Comparison of ENCODE assay signal across 1 cellular context in the genomic region with DNA sequence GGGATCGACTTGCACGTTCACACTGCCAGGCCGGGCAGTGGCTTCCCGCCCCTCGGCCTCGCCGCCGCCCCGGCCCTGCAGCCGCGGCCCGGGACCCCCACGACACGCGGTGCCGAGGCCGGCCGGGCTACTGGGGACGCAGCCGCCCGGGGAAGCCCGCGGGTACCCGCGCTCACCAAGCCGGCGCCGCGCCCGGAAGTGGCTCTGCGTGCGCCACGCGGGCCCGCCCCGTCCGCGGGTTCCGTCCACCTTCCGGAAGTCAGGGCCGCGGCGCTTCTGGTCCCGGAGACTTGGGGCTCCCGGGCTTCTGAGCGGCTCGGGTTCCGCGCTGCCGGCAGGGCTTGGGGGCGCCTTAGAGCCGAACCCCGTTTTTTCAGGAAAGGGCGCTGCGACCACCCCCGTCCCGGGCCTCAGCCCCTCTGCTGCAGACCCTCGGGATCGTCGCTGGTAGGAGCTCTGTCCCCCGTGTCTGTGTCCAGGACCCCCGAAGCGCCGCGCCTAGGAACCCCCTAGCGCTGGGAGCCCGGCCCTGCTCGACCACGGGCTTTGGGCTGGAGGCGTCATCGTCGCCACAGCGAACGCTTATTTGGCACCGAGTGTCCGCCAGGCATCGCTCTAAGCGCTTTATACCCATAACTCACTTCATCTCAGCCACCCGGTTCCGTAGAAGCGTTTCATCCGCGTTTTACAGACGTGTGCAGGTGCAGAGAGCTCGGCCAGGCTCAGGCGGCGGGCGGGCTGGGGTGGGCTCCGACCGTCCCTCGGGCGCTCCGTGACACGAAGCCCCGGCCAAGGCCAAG.
A peak's percentile ranks its signal among the peaks of the same experiment; 100 is the strongest.
TF ChIP-seq lines count a peak whose summit lies in the region.

A gene with protein sequence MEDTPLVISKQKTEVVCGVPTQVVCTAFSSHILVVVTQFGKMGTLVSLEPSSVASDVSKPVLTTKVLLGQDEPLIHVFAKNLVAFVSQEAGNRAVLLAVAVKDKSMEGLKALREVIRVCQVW (minus strand): TSS at position 200 of the 800 bp plus-strand sequence. CDS start 693 bp downstream, outside the sequence.

TF ChIP-seq in K562, 482 proteins besides CTCF, POLR2A, EP300 and RAD21 (continued from another document and continues in another):
- TF ChIP-seq, protein P1, sequence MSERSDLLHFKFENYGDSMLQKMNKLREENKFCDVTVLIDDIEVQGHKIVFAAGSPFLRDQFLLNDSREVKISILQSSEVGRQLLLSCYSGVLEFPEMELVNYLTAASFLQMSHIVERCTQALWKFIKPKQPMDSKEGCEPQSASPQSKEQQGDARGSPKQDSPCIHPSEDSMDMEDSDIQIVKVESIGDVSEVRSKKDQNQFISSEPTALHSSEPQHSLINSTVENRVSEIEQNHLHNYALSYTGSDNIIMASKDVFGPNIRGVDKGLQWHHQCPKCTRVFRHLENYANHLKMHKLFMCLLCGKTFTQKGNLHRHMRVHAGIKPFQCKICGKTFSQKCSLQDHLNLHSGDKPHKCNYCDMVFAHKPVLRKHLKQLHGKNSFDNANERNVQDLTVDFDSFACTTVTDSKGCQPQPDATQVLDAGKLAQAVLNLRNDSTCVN (CRISPR knock-in tag; IDR thresholded peaks at IDR 0.05): no peak
- TF ChIP-seq PHF8 (IDR thresholded peaks at IDR 0.05; ENCODE audit: borderline replicate concordance, low read length) (peak; percentile 83), PTRF (tag; IDR thresholded peaks at IDR 0.05) (no peak), HLTF (IDR thresholded peaks at IDR 0.05) (peak; percentile 70; the same call in 1 of the 2 replicates), ZNF830 (CRISPR knock-in tag; IDR thresholded peaks at IDR 0.05) (no peak), PHF20 (IDR thresholded peaks at IDR 0.05; ENCODE audit: partially characterized antibody) (peak; percentile 85), RBM34 (IDR thresholded peaks at IDR 0.05; ENCODE audit: borderline replicate concordance, insufficient read depth, low read length) (no peak), KLF6 (CRISPR knock-in tag; IDR thresholded peaks at IDR 0.05; ENCODE audit: borderline replicate concordance) (no peak), RBBP5 (IDR thresholded peaks at IDR 0.05; ENCODE audit: borderline replicate concordance, insufficient read depth, low read length, poor library complexity, severe bottlenecking) (peak; percentile 91), JUND (IDR thresholded peaks at IDR 0.05; ENCODE audit: borderline replicate concordance, low read depth, low read length) (peak; percentile 56), JUND (tag; IDR thresholded peaks at IDR 0.05; ENCODE audit: borderline replicate concordance, low read depth, low read length) (no peak; the same call in 2 of the 3 replicates), SP1 (CRISPR knock-in tag; IDR thresholded peaks at IDR 0.05) (peak; percentile 90), ZKSCAN1 (IDR thresholded peaks at IDR 0.05; ENCODE audit: low read depth, low read length) (peak; percentile 29; the same call in 1 of the 2 replicates), ZNF445 (CRISPR knock-in tag; IDR thresholded peaks at IDR 0.05; ENCODE audit: low read depth) (no peak), TAF1 (IDR thresholded peaks at IDR 0.05; ENCODE audit: control insufficient read depth, extremely low read depth, insufficient read depth, low read length, severe bottlenecking) (peak; percentile 96), U2AF1 (optimal IDR thresholded peaks at IDR 0.05; ENCODE audit: low read depth, low read length) (peak; percentile 96), HDAC1 (IDR thresholded peaks at IDR 0.05) (peak in 1 of 2 experiments; percentile 34; a peak in 1 of 4 replicates), RAD51 (IDR thresholded peaks at IDR 0.05; ENCODE audit: borderline replicate concordance, low read depth) (no peak; the same call in 1 of the 2 replicates), EHMT2 (IDR thresholded peaks at IDR 0.05) (no peak), NFIC (IDR thresholded peaks at IDR 0.05) (peak; percentile 57), SRSF3 (IDR thresholded peaks at IDR 0.05; ENCODE audit: insufficient read depth, low read length) (no peak; the same call in 1 of the 2 replicates), WHSC1 (IDR thresholded peaks at IDR 0.05; ENCODE audit: low read length) (no peak), ZSCAN29 (IDR thresholded peaks at IDR 0.05) (no peak), THRAP3 (IDR thresholded peaks at IDR 0.05; ENCODE audit: borderline replicate concordance) (no peak), NEUROD1 (IDR thresholded peaks at IDR 0.05; ENCODE audit: borderline replicate concordance, low read depth, low read length, partially characterized antibody) (peak; percentile 81), POU5F1 (IDR thresholded peaks at IDR 0.05; ENCODE audit: borderline replicate concordance, low read depth, low read length, partially characterized antibody) (no peak), TEAD4 (IDR thresholded peaks at IDR 0.05; ENCODE audit: low read length) (peak; percentile 32; the same call in 1 of the 2 replicates), TEAD4 (CRISPR knock-in tag; IDR thresholded peaks at IDR 0.05; ENCODE audit: borderline replicate concordance) (no peak), ZNF197 (CRISPR knock-in tag; IDR thresholded peaks at IDR 0.05; ENCODE audit: low read depth) (peak; percentile 65; the same call in 1 of the 2 replicates)
- TF ChIP-seq, protein P2, sequence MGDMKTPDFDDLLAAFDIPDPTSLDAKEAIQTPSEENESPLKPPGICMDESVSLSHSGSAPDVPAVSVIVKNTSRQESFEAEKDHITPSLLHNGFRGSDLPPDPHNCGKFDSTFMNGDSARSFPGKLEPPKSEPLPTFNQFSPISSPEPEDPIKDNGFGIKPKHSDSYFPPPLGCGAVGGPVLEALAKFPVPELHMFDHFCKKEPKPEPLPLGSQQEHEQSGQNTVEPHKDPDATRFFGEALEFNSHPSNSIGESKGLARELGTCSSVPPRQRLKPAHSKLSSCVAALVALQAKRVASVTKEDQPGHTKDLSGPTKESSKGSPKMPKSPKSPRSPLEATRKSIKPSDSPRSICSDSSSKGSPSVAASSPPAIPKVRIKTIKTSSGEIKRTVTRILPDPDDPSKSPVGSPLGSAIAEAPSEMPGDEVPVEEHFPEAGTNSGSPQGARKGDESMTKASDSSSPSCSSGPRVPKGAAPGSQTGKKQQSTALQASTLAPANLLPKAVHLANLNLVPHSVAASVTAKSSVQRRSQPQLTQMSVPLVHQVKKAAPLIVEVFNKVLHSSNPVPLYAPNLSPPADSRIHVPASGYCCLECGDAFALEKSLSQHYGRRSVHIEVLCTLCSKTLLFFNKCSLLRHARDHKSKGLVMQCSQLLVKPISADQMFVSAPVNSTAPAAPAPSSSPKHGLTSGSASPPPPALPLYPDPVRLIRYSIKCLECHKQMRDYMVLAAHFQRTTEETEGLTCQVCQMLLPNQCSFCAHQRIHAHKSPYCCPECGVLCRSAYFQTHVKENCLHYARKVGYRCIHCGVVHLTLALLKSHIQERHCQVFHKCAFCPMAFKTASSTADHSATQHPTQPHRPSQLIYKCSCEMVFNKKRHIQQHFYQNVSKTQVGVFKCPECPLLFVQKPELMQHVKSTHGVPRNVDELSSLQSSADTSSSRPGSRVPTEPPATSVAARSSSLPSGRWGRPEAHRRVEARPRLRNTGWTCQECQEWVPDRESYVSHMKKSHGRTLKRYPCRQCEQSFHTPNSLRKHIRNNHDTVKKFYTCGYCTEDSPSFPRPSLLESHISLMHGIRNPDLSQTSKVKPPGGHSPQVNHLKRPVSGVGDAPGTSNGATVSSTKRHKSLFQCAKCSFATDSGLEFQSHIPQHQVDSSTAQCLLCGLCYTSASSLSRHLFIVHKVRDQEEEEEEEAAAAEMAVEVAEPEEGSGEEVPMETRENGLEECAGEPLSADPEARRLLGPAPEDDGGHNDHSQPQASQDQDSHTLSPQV (IDR thresholded peaks at IDR 0.05): peak; percentile 58; the same call in 1 of the 2 replicates
- TF ChIP-seq, protein P3, sequence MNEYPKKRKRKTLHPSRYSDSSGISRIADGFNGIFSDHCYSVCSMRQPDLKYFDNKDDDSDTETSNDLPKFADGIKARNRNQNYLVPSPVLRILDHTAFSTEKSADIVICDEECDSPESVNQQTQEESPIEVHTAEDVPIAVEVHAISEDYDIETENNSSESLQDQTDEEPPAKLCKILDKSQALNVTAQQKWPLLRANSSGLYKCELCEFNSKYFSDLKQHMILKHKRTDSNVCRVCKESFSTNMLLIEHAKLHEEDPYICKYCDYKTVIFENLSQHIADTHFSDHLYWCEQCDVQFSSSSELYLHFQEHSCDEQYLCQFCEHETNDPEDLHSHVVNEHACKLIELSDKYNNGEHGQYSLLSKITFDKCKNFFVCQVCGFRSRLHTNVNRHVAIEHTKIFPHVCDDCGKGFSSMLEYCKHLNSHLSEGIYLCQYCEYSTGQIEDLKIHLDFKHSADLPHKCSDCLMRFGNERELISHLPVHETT (CRISPR knock-in tag; conservative IDR thresholded peaks at IDR 0.05 in 1 of 2, IDR thresholded peaks at IDR 0.05 in 1 of 2): peak in 1 of 2 experiments; percentile 75; a peak in 2 of 4 replicates
- TF ChIP-seq, protein P4, sequence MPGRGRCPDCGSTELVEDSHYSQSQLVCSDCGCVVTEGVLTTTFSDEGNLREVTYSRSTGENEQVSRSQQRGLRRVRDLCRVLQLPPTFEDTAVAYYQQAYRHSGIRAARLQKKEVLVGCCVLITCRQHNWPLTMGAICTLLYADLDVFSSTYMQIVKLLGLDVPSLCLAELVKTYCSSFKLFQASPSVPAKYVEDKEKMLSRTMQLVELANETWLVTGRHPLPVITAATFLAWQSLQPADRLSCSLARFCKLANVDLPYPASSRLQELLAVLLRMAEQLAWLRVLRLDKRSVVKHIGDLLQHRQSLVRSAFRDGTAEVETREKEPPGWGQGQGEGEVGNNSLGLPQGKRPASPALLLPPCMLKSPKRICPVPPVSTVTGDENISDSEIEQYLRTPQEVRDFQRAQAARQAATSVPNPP (IDR thresholded peaks at IDR 0.05; ENCODE audit: borderline replicate concordance, insufficient read depth, insufficient read length): no peak
- TF ChIP-seq, protein P5, sequence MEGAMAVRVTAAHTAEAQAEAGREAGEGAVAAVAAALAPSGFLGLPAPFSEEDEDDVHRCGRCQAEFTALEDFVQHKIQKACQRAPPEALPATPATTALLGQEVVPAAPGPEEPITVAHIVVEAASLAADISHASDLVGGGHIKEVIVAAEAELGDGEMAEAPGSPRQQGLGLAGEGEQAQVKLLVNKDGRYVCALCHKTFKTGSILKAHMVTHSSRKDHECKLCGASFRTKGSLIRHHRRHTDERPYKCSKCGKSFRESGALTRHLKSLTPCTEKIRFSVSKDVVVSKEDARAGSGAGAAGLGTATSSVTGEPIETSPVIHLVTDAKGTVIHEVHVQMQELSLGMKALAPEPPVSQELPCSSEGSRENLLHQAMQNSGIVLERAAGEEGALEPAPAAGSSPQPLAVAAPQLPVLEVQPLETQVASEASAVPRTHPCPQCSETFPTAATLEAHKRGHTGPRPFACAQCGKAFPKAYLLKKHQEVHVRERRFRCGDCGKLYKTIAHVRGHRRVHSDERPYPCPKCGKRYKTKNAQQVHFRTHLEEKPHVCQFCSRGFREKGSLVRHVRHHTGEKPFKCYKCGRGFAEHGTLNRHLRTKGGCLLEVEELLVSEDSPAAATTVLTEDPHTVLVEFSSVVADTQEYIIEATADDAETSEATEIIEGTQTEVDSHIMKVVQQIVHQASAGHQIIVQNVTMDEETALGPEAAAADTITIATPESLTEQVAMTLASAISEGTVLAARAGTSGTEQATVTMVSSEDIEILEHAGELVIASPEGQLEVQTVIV (CRISPR knock-in tag; IDR thresholded peaks at IDR 0.05; ENCODE audit: borderline replicate concordance): no peak
- TF ChIP-seq, protein P6, sequence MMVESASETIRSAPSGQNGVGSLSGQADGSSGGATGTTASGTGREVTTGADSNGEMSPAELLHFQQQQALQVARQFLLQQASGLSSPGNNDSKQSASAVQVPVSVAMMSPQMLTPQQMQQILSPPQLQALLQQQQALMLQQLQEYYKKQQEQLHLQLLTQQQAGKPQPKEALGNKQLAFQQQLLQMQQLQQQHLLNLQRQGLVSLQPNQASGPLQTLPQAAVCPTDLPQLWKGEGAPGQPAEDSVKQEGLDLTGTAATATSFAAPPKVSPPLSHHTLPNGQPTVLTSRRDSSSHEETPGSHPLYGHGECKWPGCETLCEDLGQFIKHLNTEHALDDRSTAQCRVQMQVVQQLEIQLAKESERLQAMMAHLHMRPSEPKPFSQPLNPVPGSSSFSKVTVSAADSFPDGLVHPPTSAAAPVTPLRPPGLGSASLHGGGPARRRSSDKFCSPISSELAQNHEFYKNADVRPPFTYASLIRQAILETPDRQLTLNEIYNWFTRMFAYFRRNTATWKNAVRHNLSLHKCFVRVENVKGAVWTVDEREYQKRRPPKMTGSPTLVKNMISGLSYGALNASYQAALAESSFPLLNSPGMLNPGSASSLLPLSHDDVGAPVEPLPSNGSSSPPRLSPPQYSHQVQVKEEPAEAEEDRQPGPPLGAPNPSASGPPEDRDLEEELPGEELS (CRISPR knock-in tag; IDR thresholded peaks at IDR 0.05; ENCODE audit: borderline replicate concordance): peak; percentile 50; the same call in 1 of the 2 replicates
- TF ChIP-seq, protein P7, sequence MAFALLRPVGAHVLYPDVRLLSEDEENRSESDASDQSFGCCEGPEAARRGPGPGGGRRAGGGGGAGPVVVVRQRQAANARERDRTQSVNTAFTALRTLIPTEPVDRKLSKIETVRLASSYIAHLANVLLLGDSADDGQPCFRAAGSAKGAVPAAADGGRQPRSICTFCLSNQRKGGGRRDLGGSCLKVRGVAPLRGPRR (CRISPR knock-in tag; IDR thresholded peaks at IDR 0.05): no peak
- TF ChIP-seq, protein P8, sequence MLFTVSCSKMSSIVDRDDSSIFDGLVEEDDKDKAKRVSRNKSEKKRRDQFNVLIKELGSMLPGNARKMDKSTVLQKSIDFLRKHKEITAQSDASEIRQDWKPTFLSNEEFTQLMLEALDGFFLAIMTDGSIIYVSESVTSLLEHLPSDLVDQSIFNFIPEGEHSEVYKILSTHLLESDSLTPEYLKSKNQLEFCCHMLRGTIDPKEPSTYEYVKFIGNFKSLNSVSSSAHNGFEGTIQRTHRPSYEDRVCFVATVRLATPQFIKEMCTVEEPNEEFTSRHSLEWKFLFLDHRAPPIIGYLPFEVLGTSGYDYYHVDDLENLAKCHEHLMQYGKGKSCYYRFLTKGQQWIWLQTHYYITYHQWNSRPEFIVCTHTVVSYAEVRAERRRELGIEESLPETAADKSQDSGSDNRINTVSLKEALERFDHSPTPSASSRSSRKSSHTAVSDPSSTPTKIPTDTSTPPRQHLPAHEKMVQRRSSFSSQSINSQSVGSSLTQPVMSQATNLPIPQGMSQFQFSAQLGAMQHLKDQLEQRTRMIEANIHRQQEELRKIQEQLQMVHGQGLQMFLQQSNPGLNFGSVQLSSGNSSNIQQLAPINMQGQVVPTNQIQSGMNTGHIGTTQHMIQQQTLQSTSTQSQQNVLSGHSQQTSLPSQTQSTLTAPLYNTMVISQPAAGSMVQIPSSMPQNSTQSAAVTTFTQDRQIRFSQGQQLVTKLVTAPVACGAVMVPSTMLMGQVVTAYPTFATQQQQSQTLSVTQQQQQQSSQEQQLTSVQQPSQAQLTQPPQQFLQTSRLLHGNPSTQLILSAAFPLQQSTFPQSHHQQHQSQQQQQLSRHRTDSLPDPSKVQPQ (CRISPR knock-in tag; IDR thresholded peaks at IDR 0.05; ENCODE audit: borderline replicate concordance): no peak
- TF ChIP-seq, protein P9, sequence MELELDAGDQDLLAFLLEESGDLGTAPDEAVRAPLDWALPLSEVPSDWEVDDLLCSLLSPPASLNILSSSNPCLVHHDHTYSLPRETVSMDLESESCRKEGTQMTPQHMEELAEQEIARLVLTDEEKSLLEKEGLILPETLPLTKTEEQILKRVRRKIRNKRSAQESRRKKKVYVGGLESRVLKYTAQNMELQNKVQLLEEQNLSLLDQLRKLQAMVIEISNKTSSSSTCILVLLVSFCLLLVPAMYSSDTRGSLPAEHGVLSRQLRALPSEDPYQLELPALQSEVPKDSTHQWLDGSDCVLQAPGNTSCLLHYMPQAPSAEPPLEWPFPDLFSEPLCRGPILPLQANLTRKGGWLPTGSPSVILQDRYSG (tag; conservative IDR thresholded peaks at IDR 0.05; ENCODE audit: low read depth): no peak
